In genomic region chr6:53373638-53374037, GRCh38 we compare ENCODE assay signal across 17 cellular contexts. TPM values are rescaled to one million over a fixed set of nuclear protein-coding genes. Genes with fewer than 3 reads are reported as not detected.
A peak's percentile ranks its signal among the peaks of the same experiment; 100 is the strongest.
DNase-seq lines count a peak whose midpoint lies in the region; ATAC-seq and TF ChIP-seq lines count a peak whose summit lies in the region.
"Had no signal": no experiment of that assay in that cellular context is flagged by ENCODE, and none has a peak within 500 bp of the region (broad histone marks: within the 10 kb centered on the region; RNA-seq: fewer than 3 reads in every experiment).

No MANE protein-coding gene starts in this region.

- CTCF ChIA-PET in mammary epithelial cell (lab: Charles Lee; ENCODE audit: low non-redundant PET) (no interaction called here), MCF 10A (lab: Yijun Ruan, JAX) (no interaction called here), WTC11 (lab: Charles Lee) (no interaction called here)

- H3K27ac Mint-ChIP-seq in MCF 10A (ENCODE audit: low read depth, unreplicated experiment), result no peak overlapping the region
- no peak overlapping the region for H3K27ac Mint-ChIP-seq in WTC11
- H3K27ac Mint-ChIP-seq: B cell; CD8-positive, alpha-beta T cell had no signal

- H3K4me1 ChIP-seq in mammary epithelial cell (ENCODE audit: insufficient read depth, low read length), result no peaks in the 10 kb centered on the region
- H3K4me1 ChIP-seq: BLaER1 treated with 17β-estradiol and CSF1 and Interleukin-3, amounts not matched to agents 10 nM and 100 nM; HAP-1 had no signal

- H2AFZ ChIP-seq in mammary epithelial cell (ENCODE audit: low read depth, low read length), result no peak overlapping the region
- H2AFZ ChIP-seq: GM23248 had no signal

- H3K9me3 Mint-ChIP-seq in MCF 10A (ENCODE audit: unreplicated experiment), result no peaks in the 10 kb centered on the region
- no peaks in the 10 kb centered on the region for H3K9me3 Mint-ChIP-seq in WTC11
- H3K9me3 Mint-ChIP-seq: CD8-positive, alpha-beta T cell had no signal

- no peak overlapping the region for H3K4me3 ChIP-seq in mammary epithelial cell (replicated peaks in 1 of 3; ENCODE audit: insufficient read depth in 1 of 3, low read depth in 2 of 3, low read length in 3 of 3)
- no peak overlapping the region for H3K4me3 ChIP-seq in epithelial cell of esophagus (ENCODE audit: low read length)
- H3K4me3 ChIP-seq: BLaER1 treated with 17β-estradiol and CSF1 and Interleukin-3, amounts not matched to agents 10 nM and 100 nM; GM12878; GM23248; HAP-1 had no signal

- peaks cover 4% of the 10 kb centered on the region for H3K27me3 ChIP-seq in mammary epithelial cell (ENCODE audit: insufficient read depth, low read length)
- H3K27me3 ChIP-seq: BLaER1 treated with 17β-estradiol and CSF1 and Interleukin-3, amounts not matched to agents 10 nM and 100 nM had no signal

- no peaks in the 10 kb centered on the region for H3K4me1 Mint-ChIP-seq in MCF 10A (ENCODE audit: insufficient read depth, unreplicated experiment)
- H3K4me1 Mint-ChIP-seq in WTC11, result no peaks in the 10 kb centered on the region
- H3K4me1 Mint-ChIP-seq: B cell had no signal

- H3K27me3 Mint-ChIP-seq in MCF 10A (ENCODE audit: insufficient read depth, unreplicated experiment) (no peaks in the 10 kb centered on the region), WTC11 (ENCODE audit: low read depth) (no peaks in the 10 kb centered on the region)
- H3K27me3 Mint-ChIP-seq: B cell had no signal

- H3K9ac ChIP-seq in mammary epithelial cell (ENCODE audit: insufficient read depth, low read length), result no peak overlapping the region
- H3K9ac ChIP-seq: BLaER1 treated with 17β-estradiol and CSF1 and Interleukin-3, amounts not matched to agents 10 nM and 100 nM; GM23248 had no signal

- 78% methylated on average over 4 of the region's 4 CpGs for WGBS in mammary epithelial cell (ENCODE audit: low coverage, missing lambda C conversion rate)

- no peak for ATAC-seq in WTC11
- ATAC-seq: CD8-positive, alpha-beta T cell; GM12878 had no signal

- dilution Hi-C loops in mammary epithelial cell (cut with HindIII; ENCODE audit: low sequenced_read_pairs), result no loop called here

- no peak for TF ChIP-seq CTCF in mammary epithelial cell (conservative IDR thresholded peaks at IDR 0.05 in 1 of 2, IDR thresholded peaks at IDR 0.05 in 1 of 2; ENCODE audit: extremely low read depth in 1 of 2, insufficient read depth in 1 of 2, low read depth in 1 of 2, low read length in 2 of 2)
- no peak for TF ChIP-seq CTCF in MCF 10A (IDR thresholded peaks at IDR 0.05; ENCODE audit: unreplicated experiment)
- TF ChIP-seq CTCF in WTC11 (IDR thresholded peaks at IDR 0.05), result no peak
- no peak for TF ChIP-seq CTCF in epithelial cell of esophagus (IDR thresholded peaks at IDR 0.05; ENCODE audit: insufficient read depth, low read depth, low read length, missing control alignments)

- H3K36me3 Mint-ChIP-seq in MCF 10A (ENCODE audit: insufficient read depth, unreplicated experiment) (no peaks in the 10 kb centered on the region), WTC11 (no peaks in the 10 kb centered on the region)
- H3K36me3 Mint-ChIP-seq: CD8-positive, alpha-beta T cell had no signal

- POLR2A ChIA-PET in MCF 10A (lab: Yijun Ruan, JAX), result no interaction called here
- POLR2A ChIA-PET in WTC11 (lab: Charles Lee), result no interaction called here

- intact Hi-C loops in mammary epithelial cell (cut with micrococcal nuclease) (no loop called here), MCF 10A (cut with micrococcal nuclease) (no loop called here)

- H3K4me2 ChIP-seq in mammary epithelial cell (ENCODE audit: insufficient read depth, low read depth, low read length), result no peak overlapping the region
- H3K4me2 ChIP-seq: BLaER1 treated with 17β-estradiol and CSF1 and Interleukin-3, amounts not matched to agents 10 nM and 100 nM had no signal

- in situ Hi-C loops in mammary epithelial cell (cut with MboI; ENCODE audit: low sequenced_read_pairs in 2 of 2), result no loop called here

- no peaks in the 10 kb centered on the region for H3K36me3 ChIP-seq in mammary epithelial cell (ENCODE audit: insufficient read depth, low read length)
- H3K36me3 ChIP-seq: BLaER1 treated with 17β-estradiol and CSF1 and Interleukin-3, amounts not matched to agents 10 nM and 100 nM; HAP-1 had no signal

- DNase-seq in mammary epithelial cell (peak; percentile 14), MCF 10A (ENCODE audit: unreplicated experiment) (no peak), WTC11 (ENCODE audit: low spot score) (no peak), epithelial cell of esophagus (ENCODE audit: low read depth) (peak; percentile 51), NCI-H524 (lab: John Stamatoyannopoulos, UW) (no peak), ureter (ENCODE audit: low spot score) (no peak), HuH-7.5 (ENCODE audit: low spot score) (no peak)
- DNase-seq: Calu3; CD8-positive, alpha-beta T cell; DND-41; EL; GM23248 had no signal

- no peak overlapping the region for H3K27ac ChIP-seq in mammary epithelial cell (ENCODE audit: insufficient read depth, low read depth, low read length)
- H3K27ac ChIP-seq: BLaER1 treated with 17β-estradiol and CSF1 and Interleukin-3, amounts not matched to agents 10 nM and 100 nM; GM23248; HL-60 had no signal

- H3K4me3 Mint-ChIP-seq in MCF 10A (ENCODE audit: unreplicated experiment), result no peak overlapping the region
- H3K4me3 Mint-ChIP-seq in WTC11, result no peak overlapping the region
- H3K4me3 Mint-ChIP-seq: B cell; CD8-positive, alpha-beta T cell had no signal

- BruUV-seq in mammary epithelial cell (replicated peaks; lab: Mats Ljungman, UMichigan) (no TSS peak), MCF 10A (replicated peaks; lab: Mats Ljungman, UMichigan) (no TSS peak)

- H4K20me1 ChIP-seq in mammary epithelial cell (ENCODE audit: insufficient read depth, low read length), result no peaks in the 10 kb centered on the region
- H4K20me1 ChIP-seq: BLaER1 treated with 17β-estradiol and CSF1 and Interleukin-3, amounts not matched to agents 10 nM and 100 nM had no signal

- H3K79me2 ChIP-seq in mammary epithelial cell (ENCODE audit: insufficient read depth, low read length), result no peaks in the 10 kb centered on the region

- no peaks in the 10 kb centered on the region for H3K9me3 ChIP-seq in mammary epithelial cell (replicated peaks; ENCODE audit: insufficient read depth, low read length)
- H3K9me3 ChIP-seq: HAP-1 had no signal

TF ChIP-seq in WTC11, 78 proteins besides CTCF, POLR2A, EP300 and RAD21:
- TF ChIP-seq IRF2 (CRISPR knock-in tag; IDR thresholded peaks at IDR 0.05; ENCODE audit: borderline replicate concordance, low read depth) (no peak), GABPB1 (CRISPR knock-in tag; IDR thresholded peaks at IDR 0.05) (peak; percentile 32; the same call in 1 of the 2 replicates), JAZF1 (CRISPR knock-in tag; IDR thresholded peaks at IDR 0.05) (no peak), USF1 (CRISPR knock-in tag; IDR thresholded peaks at IDR 0.05) (no peak)

RNA-seq across cellular contexts. Expression of gene ELOVL5, which starts 24.9 kb away (rescaled TPM):
- total RNA-seq in mammary epithelial cell (10 to 100 TPM; 50.8 to 71.1 TPM), MCF 10A (2022) (56.6 and 58.3 TPM in 2 replicates), WTC11 (2021) (122 to 139 TPM (median 137 TPM) in 3 replicates), ureter (64.5 TPM)
- 56.2 TPM for polyA plus RNA-seq in mammary epithelial cell
- 132 TPM for polyA minus RNA-seq in mammary epithelial cell

Comparison
In these comparisons a context has a peak if more than half of its experiments do, and no peak if none do; other contexts are left out.
1. DNase-seq: peak in mammary epithelial cell (single experiment) and epithelial cell of esophagus (single experiment); none in MCF 10A (single experiment), WTC11 (single experiment), NCI-H524 (0 of 2), ureter (single experiment) and HuH-7.5 (single experiment).